Comparison of ENCODE assay signal across 33 cellular contexts in genomic region chr1:42757892-42758275, GRCh38. TPM values are rescaled to one million over a fixed set of nuclear protein-coding genes. Genes with fewer than 3 reads are reported as not detected.
"Had no signal": no experiment of that assay in that cellular context is flagged by ENCODE, and none has a peak within 500 bp of the region (broad histone marks: within the 10 kb centered on the region; RNA-seq: fewer than 3 reads in every experiment).

No MANE protein-coding gene starts in this region.

- ATAC-seq: activated T-cell treated with anti-CD3 and anti-CD28 coated beads, Interleukin-2, amount 50 U/mL, for 4 hours; activated T-helper 17 cell treated with anti-CD3 and anti-CD28 coated beads, Interleukin-2, amount 50 U/mL, for 72 hours; esophagus mucosa; foreskin keratinocyte; gastrocnemius medialis; WTC11 had no signal

- H3K9me3 Mint-ChIP-seq: activated CD4-positive, alpha-beta memory T cell treated with anti-CD3 and anti-CD28 coated beads, Interleukin-2, amount 10 ng/mL, durations not matched to agents 7 days and 5 days; activated CD4-positive, alpha-beta T cell treated with anti-CD3 and anti-CD28 coated beads, Interleukin-2, amount 10 ng/mL, durations not matched to agents 7 days and 5 days; activated T-cell treated with anti-CD3 and anti-CD28 coated beads, Interleukin-2, amount 50 U/mL, for 4 hours; activated T-helper 17 cell treated with anti-CD3 and anti-CD28 coated beads, Interleukin-2, amount 50 U/mL, for 72 hours had no signal

- H3K27me3 ChIP-seq: brain microvascular endothelial cell, foreskin keratinocyte, gastrocnemius medialis, heart right ventricle had no signal

- FAIRE-seq: astrocyte, colon, endometrium, TTC549 had no signal

- H3K4me3 ChIP-seq: gastrocnemius medialis, heart right ventricle had no signal

- H3K27ac Mint-ChIP-seq: activated CD4-positive, alpha-beta T cell treated with anti-CD3 and anti-CD28 coated beads, Interleukin-2, amount 10 ng/mL, durations not matched to agents 7 days and 5 days; activated naive CD8-positive, alpha-beta T cell; WTC11 had no signal

- H3K4me1 Mint-ChIP-seq: activated T-helper 17 cell treated with anti-CD3 and anti-CD28 coated beads, Interleukin-2, amount 50 U/mL, for 72 hours had no signal

- DNase-seq: activated CD4-positive, alpha-beta memory T cell treated with anti-CD3 and anti-CD28 coated beads, Interleukin-2, amount 10 ng/mL, durations not matched to agents 7 days and 5 days; activated CD4-positive, alpha-beta T cell treated with anti-CD3 and anti-CD28 coated beads for 1 hour; activated CD4-positive, alpha-beta T cell treated with anti-CD3 and anti-CD28 coated beads for 4 hours; activated CD4-positive, alpha-beta T cell treated with anti-CD3 and anti-CD28 coated beads, Interleukin-2, amount 10 ng/mL, durations not matched to agents 7 days and 5 days; activated CD4-positive, alpha-beta T cell treated with anti-CD3 and anti-CD28 coated beads, Interleukin-2, amount 50 U/mL, for 4 hours; activated effector memory CD4-positive, alpha-beta T cell treated with Interleukin-2 at 50 U/mL for 16 hours; activated gamma-delta T cell treated with Interleukin-2 at 50 U/mL for 16 hours; activated naive CD4-positive, alpha-beta T cell treated with anti-CD3 and anti-CD28 coated beads, Interleukin-2, amount 50 U/mL, for 16 hours; activated naive CD4-positive, alpha-beta T cell treated with Interleukin-2 at 50 U/mL for 16 hours; activated T-cell treated with anti-CD3 and anti-CD28 coated beads, Interleukin-2, amount 50 U/mL, for 4 hours; amniotic stem cell; anterior cingulate cortex; brain microvascular endothelial cell; caudate nucleus; cortex of kidney; effector CD8-positive, alpha-beta T cell; foreskin keratinocyte; gastrocnemius medialis; heart right ventricle; T-helper 1 cell; T-helper 2 cell had no signal

- H3K4me3 Mint-ChIP-seq: activated CD4-positive, alpha-beta memory T cell treated with anti-CD3 and anti-CD28 coated beads, Interleukin-2, amount 10 ng/mL, durations not matched to agents 7 days and 5 days; activated CD4-positive, alpha-beta T cell treated with anti-CD3 and anti-CD28 coated beads, Interleukin-2, amount 10 ng/mL, durations not matched to agents 7 days and 5 days; activated naive CD8-positive, alpha-beta T cell; activated T-cell treated with anti-CD3 and anti-CD28 coated beads, Interleukin-2, amount 50 U/mL, for 4 hours; activated T-helper 17 cell treated with anti-CD3 and anti-CD28 coated beads, Interleukin-2, amount 50 U/mL, for 72 hours; WTC11 had no signal

- H3K27me3 Mint-ChIP-seq: activated CD4-positive, alpha-beta memory T cell treated with anti-CD3 and anti-CD28 coated beads, Interleukin-2, amount 10 ng/mL, durations not matched to agents 7 days and 5 days; activated CD4-positive, alpha-beta T cell treated with anti-CD3 and anti-CD28 coated beads, Interleukin-2, amount 10 ng/mL, durations not matched to agents 7 days and 5 days; activated naive CD8-positive, alpha-beta T cell; activated T-helper 17 cell treated with anti-CD3 and anti-CD28 coated beads, Interleukin-2, amount 50 U/mL, for 72 hours had no signal

RNA-seq across cellular contexts. Expression of gene CLDN19, which starts 17.8 kb away (rescaled TPM):
- total RNA-seq: activated CD4-positive, alpha-beta memory T cell treated with anti-CD3 and anti-CD28 coated beads, Interleukin-2, amount 10 ng/mL, durations not matched to agents 7 days and 5 days; activated CD4-positive, alpha-beta T cell treated with anti-CD3 and anti-CD28 coated beads, Interleukin-2, amount 10 ng/mL, durations not matched to agents 7 days and 5 days; activated T-cell treated with anti-CD3 and anti-CD28 coated beads, Interleukin-2, amount 50 U/mL, for 4 hours; activated T-helper 17 cell treated with anti-CD3 and anti-CD28 coated beads, Interleukin-2, amount 50 U/mL, for 72 hours; chondrocyte; dermis microvascular lymphatic vessel endothelial cell; endothelial cell of umbilical vein; esophagus mucosa; foreskin keratinocyte; heart right ventricle had no signal

RNA-seq across cellular contexts. Expression of gene TMEM269, which starts 26.9 kb away (rescaled TPM):
- total RNA-seq: activated CD4-positive, alpha-beta memory T cell treated with anti-CD3 and anti-CD28 coated beads, Interleukin-2, amount 10 ng/mL, durations not matched to agents 7 days and 5 days; dermis microvascular lymphatic vessel endothelial cell; endothelial cell of umbilical vein; epithelial cell of proximal tubule; foreskin keratinocyte had no signal
